In genomic region chr6:108589244-108589730, GRCh38 we compare ENCODE assay signal across 8 cellular contexts. TPM values are rescaled to one million over a fixed set of nuclear protein-coding genes. Genes with fewer than 3 reads are reported as not detected.
A peak's percentile ranks its signal among the peaks of the same experiment; 100 is the strongest.
DNase-seq lines count a peak whose midpoint lies in the region; ATAC-seq and TF ChIP-seq lines count a peak whose summit lies in the region.

No MANE protein-coding gene starts in this region.

- H3K4me3 Mint-ChIP-seq in activated CD8-positive, alpha-beta memory T cell treated with anti-CD3 and anti-CD28 coated beads, Interleukin-2, amount 10 ng/mL, durations not matched to agents 7 days and 5 days = no peak overlapping the region

- DNase-seq in activated CD8-positive, alpha-beta memory T cell treated with anti-CD3 and anti-CD28 coated beads, Interleukin-2, amount 10 ng/mL, durations not matched to agents 7 days and 5 days = no peak
- DNase-seq in activated CD8-positive, alpha-beta memory T cell treated with anti-CD3 and anti-CD28 coated beads, Interleukin-2, amount 50 U/mL, for 4 hours = no peak
- DNase-seq in RPMI7951 (ENCODE audit: low read depth) (peak; percentile 71), midbrain (lab: John Stamatoyannopoulos, UW) (peak; percentile 79), transverse colon (peak; percentile 83), NCI-H524 (lab: John Stamatoyannopoulos, UW) (no peak)
- DNase-seq in activated T-cell treated with anti-CD3 and anti-CD28 coated beads, Interleukin-2, amount 50 U/mL, for 1 hour = no peak

- H3K4me1 ChIP-seq in esophagus (ENCODE audit: control insufficient read depth in 2 of 2, insufficient read depth in 2 of 2, low read length in 1 of 2) (peaks cover 6 to 15% of the 10 kb centered on the region in 2 donors), transverse colon (peaks cover 71 to 97% (median 91%) of the 10 kb centered on the region in 4 donors)

- H3K9me3 Mint-ChIP-seq in activated CD8-positive, alpha-beta memory T cell treated with anti-CD3 and anti-CD28 coated beads, Interleukin-2, amount 10 ng/mL, durations not matched to agents 7 days and 5 days (ENCODE audit: low read depth) = no peaks in the 10 kb centered on the region

- no peak overlapping the region for H3K4me3 ChIP-seq in esophagus (ENCODE audit: low read depth in 1 of 2, low read length in 2 of 2)
- peak overlapping the region in 1 of 4 donors; percentile 7 for H3K4me3 ChIP-seq in transverse colon

- H3K27ac Mint-ChIP-seq in activated CD8-positive, alpha-beta memory T cell treated with anti-CD3 and anti-CD28 coated beads, Interleukin-2, amount 10 ng/mL, durations not matched to agents 7 days and 5 days = peak overlapping the region; percentile 9

- H3K4me1 Mint-ChIP-seq in activated CD8-positive, alpha-beta memory T cell treated with anti-CD3 and anti-CD28 coated beads, Interleukin-2, amount 10 ng/mL, durations not matched to agents 7 days and 5 days = peaks cover 56% of the 10 kb centered on the region

- H3K36me3 Mint-ChIP-seq in activated CD8-positive, alpha-beta memory T cell treated with anti-CD3 and anti-CD28 coated beads, Interleukin-2, amount 10 ng/mL, durations not matched to agents 7 days and 5 days = peaks cover 2% of the 10 kb centered on the region

- in situ Hi-C loops in transverse colon (cut with MboI; ENCODE audit: low pct_ligation_motif_present in 1 of 4, low pct_unique_long_range_greater_than_20kb in 1 of 4, low sequenced_read_pairs in 3 of 4) = no loop called here

- no peak for TF ChIP-seq CTCF in transverse colon (IDR thresholded peaks at IDR 0.05)

- peak; percentile 45 for TF ChIP-seq POLR2A in transverse colon (IDR thresholded peaks at IDR 0.05)

- H3K27ac ChIP-seq in esophagus (ENCODE audit: low read depth in 2 of 2, low read length in 1 of 2) (peak overlapping the region; percentile 95), transverse colon (peak overlapping the region; percentile 86 to 91 (median 89))

- H3K36me3 ChIP-seq in esophagus (ENCODE audit: control insufficient read depth in 2 of 2, insufficient read depth in 2 of 2, low read length in 1 of 2) (no peaks in the 10 kb centered on the region), transverse colon (no peaks in the 10 kb centered on the region)

- no peaks in the 10 kb centered on the region for H3K9me3 ChIP-seq in esophagus (ENCODE audit: control insufficient read depth in 2 of 2, insufficient read depth in 1 of 2, low read depth in 1 of 2, low read length in 1 of 2)
- H3K9me3 ChIP-seq in transverse colon = no peaks in the 10 kb centered on the region

- H3K27me3 Mint-ChIP-seq in activated CD8-positive, alpha-beta memory T cell treated with anti-CD3 and anti-CD28 coated beads, Interleukin-2, amount 10 ng/mL, durations not matched to agents 7 days and 5 days = no peaks in the 10 kb centered on the region

- CTCF ChIA-PET in activated CD8-positive, alpha-beta memory T cell treated with anti-CD3 and anti-CD28 coated beads, Interleukin-2, amount 10 ng/mL, durations not matched to agents 7 days and 5 days (lab: Charles Lee) = no interaction called here

- 10 to 18% methylated on average over 6 of the region's 6 CpGs for whole genome bisulfite sequencing in esophagus, 2 donors
- WGBS in transverse colon (ENCODE audit: low coverage in 1 of 2), 2 donors = 9 to 13% methylated on average over 4 to 6 of the region's 6 CpGs

- TF ChIP-seq EP300 in transverse colon (IDR thresholded peaks at IDR 0.05; ENCODE audit: low read depth) = peak; percentile 99

- H3K27me3 ChIP-seq in esophagus (ENCODE audit: control insufficient read depth in 1 of 2, insufficient read depth in 2 of 2, low read length in 2 of 2) (no peaks in the 10 kb centered on the region), transverse colon (no peaks in the 10 kb centered on the region)

- intact Hi-C loops in transverse colon (cut with DNase I; ENCODE audit: low total_unique reads) = loop anchor here (2.0 kb wide), 1 partner anchor 28 kb away; the partner anchor contains the start of gene FOXO3

- ATAC-seq in activated CD8-positive, alpha-beta memory T cell treated with anti-CD3 and anti-CD28 coated beads, Interleukin-2, amount 10 ng/mL, durations not matched to agents 7 days and 5 days = no peak

RNA-seq across cellular contexts. Expression of gene FOXO3, which starts 28.6 kb away (rescaled TPM):
- 10 to 100 TPM; 13.4 to 14.7 TPM for total RNA-seq in activated CD8-positive, alpha-beta memory T cell treated with anti-CD3 and anti-CD28 coated beads, Interleukin-2, amount 10 ng/mL, durations not matched to agents 7 days and 5 days
- 16.2 and 19.0 TPM in 2 replicates for total RNA-seq in RPMI7951 (2014; rRNA removed; shearing (Covaris generic))
- 10 to 100 TPM in 1 of 2 donors, 1 to 10 TPM in 1; 9.6 to 15.3 TPM for polyA plus RNA-seq in esophagus
- total RNA-seq in transverse colon = 10 to 100 TPM; 29.9 to 66.1 (median 59.1) TPM

Comparison
In these comparisons a context has a peak if more than half of its experiments do, and no peak if none do; other contexts are left out.
1. DNase-seq: peak in RPMI7951 (single experiment), midbrain (single experiment) and transverse colon (single experiment); none in activated CD8-positive, alpha-beta memory T cell treated with anti-CD3 and anti-CD28 coated beads, Interleukin-2, amount 10 ng/mL, durations not matched to agents 7 days and 5 days (single experiment), activated CD8-positive, alpha-beta memory T cell treated with anti-CD3 and anti-CD28 coated beads, Interleukin-2, amount 50 U/mL, for 4 hours (single experiment), NCI-H524 (0 of 2) and activated T-cell treated with anti-CD3 and anti-CD28 coated beads, Interleukin-2, amount 50 U/mL, for 1 hour (single experiment).